Comparison of ENCODE assay signal across 12 cellular contexts in genomic region chr11:132024587-132025295, GRCh38.
DNase-seq lines count a peak whose midpoint lies in the region; ATAC-seq, FAIRE-seq and TF ChIP-seq lines count a peak whose summit lies in the region.
"Had no signal": no experiment of that assay in that cellular context is flagged by ENCODE, and none has a peak within 500 bp of the region (broad histone marks: within the 10 kb centered on the region; RNA-seq: fewer than 3 reads in every experiment).

No MANE protein-coding gene starts in this region.

- H3K18ac ChIP-seq in mesendoderm (ENCODE audit: low read length), result no peak overlapping the region

- no CpG with 5 or more reads among the region's 8 CpGs for WGBS in mesendoderm (ENCODE audit: extremely low coverage, insufficient coverage, low lambda C conversion rate)
- 78 to 89% methylated on average over 4 to 8 of the region's 8 CpGs for WGBS in gastroesophageal sphincter (ENCODE audit: low coverage in 1 of 2), 2 donors

- H3K9ac ChIP-seq in astrocyte (ENCODE audit: low read length), result peak overlapping the region; percentile 67
- H3K9ac ChIP-seq in mesendoderm (ENCODE audit: low read length), result no peak overlapping the region

- H3K56ac ChIP-seq in mesendoderm (ENCODE audit: low read length), result no peak overlapping the region

- TF ChIP-seq CTCF in astrocyte (IDR thresholded peaks at IDR 0.05; ENCODE audit: insufficient read depth, low read depth, low read length) (no peak), gastroesophageal sphincter (IDR thresholded peaks at IDR 0.05) (no peak)

- H3K23ac ChIP-seq in mesendoderm (ENCODE audit: low read length), result no peak overlapping the region

- H3K79me1 ChIP-seq in mesendoderm (ENCODE audit: low read length), result no peaks in the 10 kb centered on the region

- H3K27me3 Mint-ChIP-seq in astrocyte (ENCODE audit: low read depth, unreplicated experiment), result no peaks in the 10 kb centered on the region

- ATAC-seq in HG03060 (IDR thresholded peaks at IDR 0.05; ENCODE audit: low read depth, unreplicated experiment) (peak; percentile 57), gastroesophageal sphincter (no peak)

- no peaks in the 10 kb centered on the region for H3K36me3 ChIP-seq in astrocyte (ENCODE audit: insufficient read depth, low read length)
- no peaks in the 10 kb centered on the region for H3K36me3 ChIP-seq in mesendoderm (ENCODE audit: control insufficient read depth, insufficient read depth, low read length)
- no peaks in the 10 kb centered on the region for H3K36me3 ChIP-seq in effector memory CD4-positive, alpha-beta T cell (ENCODE audit: control insufficient read depth, insufficient read depth, low read length)
- H3K36me3 ChIP-seq in gastroesophageal sphincter, result no peaks in the 10 kb centered on the region
- H3K36me3 ChIP-seq: suprapubic skin had no signal

- H3K4me3 ChIP-seq in astrocyte (ENCODE audit: insufficient read depth, low read depth, low read length) (peak overlapping the region; percentile 7), mesendoderm (ENCODE audit: low read length) (no peak overlapping the region), gastroesophageal sphincter (no peak overlapping the region)
- H3K4me3 ChIP-seq in effector memory CD4-positive, alpha-beta T cell (ENCODE audit: insufficient read depth, low read depth, low read length, poor library complexity, severe bottlenecking), result no peak overlapping the region
- H3K4me3 ChIP-seq: lung, suprapubic skin had no signal

- DNase-seq in GM04504 (ENCODE audit: low read depth) (peak; percentile 38), astrocyte (ENCODE audit: low read depth) (peak; percentile 91), mesendoderm (peak; percentile 33), epidermal melanocyte (ENCODE audit: insufficient read length, low spot score) (no peak)
- no peak for DNase-seq in effector CD4-positive, alpha-beta T cell
- DNase-seq in effector memory CD4-positive, alpha-beta T cell, result no peak
- DNase-seq: DMS 273 treated with DMSO at 0.1 percent for 48 hours, NCI-H2081 treated with DMSO at 0.1 percent for 48 hours had no signal

- peak overlapping the region; percentile 10 for H3K4me3 Mint-ChIP-seq in astrocyte (ENCODE audit: unreplicated experiment)

- peak; percentile 89 for FAIRE-seq in astrocyte (lab: Jason Lieb, UNC)

- H3K4me1 Mint-ChIP-seq in astrocyte (ENCODE audit: low read depth, unreplicated experiment), result peaks cover 51% of the 10 kb centered on the region

- H3K27ac ChIP-seq in astrocyte (ENCODE audit: low read depth, low read length) (peak overlapping the region; percentile 89), mesendoderm (ENCODE audit: low read depth, low read length) (no peak overlapping the region), gastroesophageal sphincter (no peak overlapping the region)
- H3K27ac ChIP-seq in effector memory CD4-positive, alpha-beta T cell (ENCODE audit: insufficient read depth, low read length, poor library complexity, severe bottlenecking), result no peak overlapping the region
- H3K27ac ChIP-seq: suprapubic skin had no signal

- no peak overlapping the region for H2AFZ ChIP-seq in astrocyte (ENCODE audit: low read depth, low read length)

- no peaks in the 10 kb centered on the region for H3K9me3 Mint-ChIP-seq in astrocyte (ENCODE audit: unreplicated experiment)

- peak overlapping the region; percentile 96 for H3K27ac Mint-ChIP-seq in astrocyte (ENCODE audit: unreplicated experiment)

- no peak for TF ChIP-seq POLR2A in gastroesophageal sphincter (IDR thresholded peaks at IDR 0.05)

- H3K4me2 ChIP-seq in astrocyte (ENCODE audit: low read length) (peak overlapping the region; percentile 73), mesendoderm (ENCODE audit: low read length) (no peak overlapping the region)

- no peak overlapping the region for H3K4ac ChIP-seq in mesendoderm (ENCODE audit: low read depth, low read length)

- H2BK5ac ChIP-seq in mesendoderm (ENCODE audit: low read length), result no peak overlapping the region

- H2AK5ac ChIP-seq in mesendoderm (ENCODE audit: low read length), result no peak overlapping the region

- no peak overlapping the region for H4K8ac ChIP-seq in mesendoderm (ENCODE audit: low read depth, low read length)

- H3K27me3 ChIP-seq in astrocyte (ENCODE audit: insufficient read depth, low read length) (no peaks in the 10 kb centered on the region), mesendoderm (ENCODE audit: insufficient read depth, low read length, poor library complexity) (no peaks in the 10 kb centered on the region), gastroesophageal sphincter (no peaks in the 10 kb centered on the region)
- H3K27me3 ChIP-seq in effector memory CD4-positive, alpha-beta T cell (replicated peaks; ENCODE audit: control insufficient read depth, insufficient read depth, low read length, poor library complexity, severe bottlenecking), result no peaks in the 10 kb centered on the region
- H3K27me3 ChIP-seq: suprapubic skin had no signal

- H3K36me3 Mint-ChIP-seq in astrocyte (ENCODE audit: low read depth, unreplicated experiment), result peaks cover 4% of the 10 kb centered on the region

- H3K9me3 ChIP-seq in astrocyte (ENCODE audit: insufficient read depth, low read depth, low read length), result no peaks in the 10 kb centered on the region
- no peaks in the 10 kb centered on the region for H3K9me3 ChIP-seq in effector memory CD4-positive, alpha-beta T cell (ENCODE audit: control insufficient read depth, low read length)
- no peaks in the 10 kb centered on the region for H3K9me3 ChIP-seq in gastroesophageal sphincter
- H3K9me3 ChIP-seq: suprapubic skin had no signal

- no peak overlapping the region for H2BK15ac ChIP-seq in mesendoderm (replicated peaks; ENCODE audit: low read depth)

- H3K4me1 ChIP-seq in astrocyte (ENCODE audit: insufficient read depth, low read length), result peaks cover 36% of the 10 kb centered on the region
- H3K4me1 ChIP-seq in mesendoderm (ENCODE audit: control insufficient read depth, low read depth, low read length), result peaks cover 8% of the 10 kb centered on the region
- no peaks in the 10 kb centered on the region for H3K4me1 ChIP-seq in effector memory CD4-positive, alpha-beta T cell (ENCODE audit: control insufficient read depth, insufficient read depth, low read length, poor library complexity, severe bottlenecking)
- peaks cover 0 to 9% (median 0%) of the 10 kb centered on the region in 3 donors for H3K4me1 ChIP-seq in gastroesophageal sphincter
- H3K4me1 ChIP-seq: suprapubic skin had no signal

- no peak for TF ChIP-seq EP300 in gastroesophageal sphincter (IDR thresholded peaks at IDR 0.05)

- H4K5ac ChIP-seq in mesendoderm (ENCODE audit: low read length), result no peak overlapping the region

- peaks cover 3% of the 10 kb centered on the region for H4K20me1 ChIP-seq in astrocyte (ENCODE audit: insufficient read depth, low read length)

- no peak overlapping the region for H2BK120ac ChIP-seq in mesendoderm (ENCODE audit: low read depth, low read length)

- H3K79me2 ChIP-seq in astrocyte (ENCODE audit: insufficient read depth, low read length) (peaks cover 90% of the 10 kb centered on the region), mesendoderm (ENCODE audit: control insufficient read depth, insufficient read depth, low read length) (no peaks in the 10 kb centered on the region)

Comparison
In these comparisons a context has a peak if more than half of its experiments do, and no peak if none do; other contexts are left out.
1. DNase-seq: peak in GM04504 (single experiment), astrocyte (single experiment) and mesendoderm (single experiment); none in effector CD4-positive, alpha-beta T cell (single experiment), effector memory CD4-positive, alpha-beta T cell (0 of 3) and epidermal melanocyte (single experiment).